2 cellular contexts compared by ENCODE assay signal in genomic region chr1:224047538-224047937, GRCh38.
A peak's percentile ranks its signal among the peaks of the same experiment; 100 is the strongest.
TF ChIP-seq lines count a peak whose summit lies in the region.

No MANE protein-coding gene starts in this region.

TF ChIP-seq in IMR-90, 13 proteins besides CTCF, POLR2A, EP300 and RAD21:
- TF ChIP-seq USF2 (IDR thresholded peaks at IDR 0.05; ENCODE audit: low read depth, low read length), result 0 out of 2 replicates have a peak, but pooled peaks have one; percentile 9
- TF ChIP-seq ELK1 (IDR thresholded peaks at IDR 0.05; ENCODE audit: borderline replicate concordance, low read depth, low read length), result no peak
TF ChIP-seq in IMR-90: peak in this region for 1.

TF ChIP-seq in K562, 482 proteins besides CTCF, POLR2A, EP300 and RAD21:
- TF ChIP-seq SMC3 (conservative IDR thresholded peaks at IDR 0.05; ENCODE audit: insufficient read depth, low read depth, low read length) (no peak), ZFP30 (CRISPR knock-in tag; IDR thresholded peaks at IDR 0.05; ENCODE audit: borderline replicate concordance) (0 out of 2 replicates have a peak, but pooled peaks have one; percentile 34)
